ENCODE assay signal across 14 cellular contexts in genomic region chr11:8672346-8672745, GRCh38. TPM values are rescaled to one million over a fixed set of nuclear protein-coding genes. Genes with fewer than 3 reads are reported as not detected.
DNase-seq lines count a peak whose midpoint lies in the region; ATAC-seq and TF ChIP-seq lines count a peak whose summit lies in the region.
"Had no signal": no experiment of that assay in that cellular context is flagged by ENCODE, and none has a peak within 500 bp of the region (broad histone marks: within the 10 kb centered on the region; RNA-seq: fewer than 3 reads in every experiment).

No MANE protein-coding gene starts in this region.

- no peak for TF ChIP-seq EP300 in esophagus muscularis mucosa (IDR thresholded peaks at IDR 0.05)
- TF ChIP-seq EP300 in ovary (IDR thresholded peaks at IDR 0.05): no peak

- no peak for DNase-seq in A673 (ENCODE audit: low spot score)
- no peak for DNase-seq in RWPE1 (ENCODE audit: low spot score)
- DNase-seq in esophagus muscularis mucosa (ENCODE audit: extremely low spot score): no peak
- no peak for DNase-seq in ovary
- no peak for DNase-seq in GM03348 (ENCODE audit: low spot score)
- DNase-seq in BE2C: no peak
- DNase-seq: activated CD8-positive, alpha-beta T cell treated with anti-CD3 and anti-CD28 coated beads, Interleukin-2, amount 10 ng/mL, durations not matched to agents 7 days and 5 days; activated gamma-delta T cell treated with Interleukin-2 at 50 U/mL for 16 hours; foreskin keratinocyte; NCI-H748 treated with DMSO at 0.1 percent for 48 hours; stimulated activated CD4-positive, alpha-beta T cell treated with anti-CD3 and anti-CD28 coated beads, Interleukin-15, amount 100 ng/mL, for 24 hours had no signal

- no TSS peak for BruUV-seq in A673 (replicated peaks; lab: Mats Ljungman, UMichigan)

- H3K27ac ChIP-seq in A673 (ENCODE audit: low read depth, low read length, poor library complexity, severe bottlenecking) (peak overlapping the region; percentile 88), RWPE1 (peak overlapping the region; percentile 98), esophagus muscularis mucosa (replicated peaks in 1 of 4) (peak overlapping the region; percentile 75 to 85 (median 82)), ovary (peak overlapping the region; percentile 57 to 58)
- H3K27ac ChIP-seq: KMS-11 had no signal

- TF ChIP-seq CTCF in A673 (conservative IDR thresholded peaks at IDR 0.05; ENCODE audit: low read depth, low read length) (no peak), RWPE1 (conservative IDR thresholded peaks at IDR 0.05; ENCODE audit: low read depth) (no peak), esophagus muscularis mucosa (IDR thresholded peaks at IDR 0.05) (no peak), ovary (IDR thresholded peaks at IDR 0.05) (no peak), BE2C (IDR thresholded peaks at IDR 0.05; ENCODE audit: low read depth, low read length) (no peak)

- intact Hi-C loops in A673 (cut with micrococcal nuclease; ENCODE audit: unreplicated experiment): loop anchor here (5.0 kb wide), 1 partner anchor 140 kb away; a partner anchor contains a TSS
- intact Hi-C loops in esophagus muscularis mucosa (cut with DNase I): loop anchor here (5.0 kb wide), 1 partner anchor 290 kb away; the partner anchor contains the start of gene TMEM9B
- intact Hi-C loops in ovary (cut with DNase I): no loop called here

- ATAC-seq in HG02571 (IDR thresholded peaks at IDR 0.05; ENCODE audit: unreplicated experiment): no peak
- no peak for ATAC-seq in HG02642 (IDR thresholded peaks at IDR 0.05; ENCODE audit: poor library complexity, unreplicated experiment)
- ATAC-seq: activated CD8-positive, alpha-beta T cell treated with anti-CD3 and anti-CD28 coated beads, Interleukin-2, amount 10 ng/mL, durations not matched to agents 7 days and 5 days had no signal

- H3K4me3 ChIP-seq in A673 (ENCODE audit: low read depth, low read length, poor library complexity, severe bottlenecking) (no peak overlapping the region), esophagus muscularis mucosa (no peak overlapping the region), ovary (no peak overlapping the region), BE2C (ENCODE audit: low read depth, low read length) (no peak overlapping the region)

- CTCF ChIA-PET in A673 (lab: Charles Lee) (no interaction called here), RWPE1 (lab: Yijun Ruan, JAX) (interaction anchor here (0.6 kb wide), 1 partner anchor 11 kb away, joined by 3 read pairs; no protein-coding TSS in a partner anchor)

- whole genome bisulfite sequencing in esophagus muscularis mucosa: 96% methylated on average over 2 of the region's 2 CpGs
- 95 to 98% (median 97%) methylated on average over 2 of the region's 2 CpGs for WGBS in ovary, 3 donors

- no peaks in the 10 kb centered on the region for H3K9me3 ChIP-seq in A673 (ENCODE audit: low read depth, low read length, poor library complexity, severe bottlenecking)
- H3K9me3 ChIP-seq in esophagus muscularis mucosa: no peaks in the 10 kb centered on the region
- H3K9me3 ChIP-seq in ovary: no peaks in the 10 kb centered on the region
- no peaks in the 10 kb centered on the region for H3K9me3 ChIP-seq in BE2C

- H3K4me1 ChIP-seq in A673 (ENCODE audit: insufficient read depth, low read length, poor library complexity, severe bottlenecking) (peaks cover 32% of the 10 kb centered on the region), esophagus muscularis mucosa (peaks cover 16 to 22% (median 21%) of the 10 kb centered on the region in 4 donors), ovary (ENCODE audit: insufficient read depth) (no peaks in the 10 kb centered on the region), BE2C (no peaks in the 10 kb centered on the region)

- POLR2A ChIA-PET in A673 (lab: Charles Lee; ENCODE audit: low non-redundant PET): no interaction called here
- POLR2A ChIA-PET in RWPE1 (lab: Yijun Ruan, JAX; ENCODE audit: low non-redundant PET): interaction anchor here (0.5 to 1.9 kb wide), 2 partner anchors 10 to 240 kb away, joined by 3 to 10 read pairs; partner anchors contain the start of genes RPL27A and TRIM66

- H3K36me3 ChIP-seq in A673 (ENCODE audit: insufficient read depth, low read length, poor library complexity, severe bottlenecking) (no peaks in the 10 kb centered on the region), esophagus muscularis mucosa (peaks cover 0 to 9% (median 0%) of the 10 kb centered on the region in 4 donors), ovary (no peaks in the 10 kb centered on the region), BE2C (no peaks in the 10 kb centered on the region)

- H3K27me3 ChIP-seq in A673 (replicated peaks; ENCODE audit: insufficient read depth, low read depth, low read length, poor library complexity) (no peaks in the 10 kb centered on the region), esophagus muscularis mucosa (no peaks in the 10 kb centered on the region), ovary (no peaks in the 10 kb centered on the region), BE2C (no peaks in the 10 kb centered on the region)
- H3K27me3 ChIP-seq: foreskin keratinocyte had no signal

- TF ChIP-seq POLR2A in esophagus muscularis mucosa (IDR thresholded peaks at IDR 0.05; ENCODE audit: low read depth) (no peak), ovary (IDR thresholded peaks at IDR 0.05) (no peak)

RNA-seq across cellular contexts. Expression of gene TRIM66, which starts 10.1 kb away (rescaled TPM):
- total RNA-seq in A673 (2021) (9.7 and 14.6 TPM in 2 replicates), esophagus muscularis mucosa (1 to 10 TPM; 2.2 to 5.4 (median 3.1) TPM), ovary (10 to 100 TPM in 1 of 7 donors, 1 to 10 TPM in 6; 2.3 to 15.4 (median 4.9) TPM)
- polyA plus RNA-seq in ovary: 1 to 10 TPM; 2.6 to 6.7 TPM
- polyA plus RNA-seq in BE2C (2012; ENCODE audit: insufficient read depth, insufficient read length, low read depth): 1.8 TPM

RNA-seq across cellular contexts. Expression of gene RPL27A, which starts 10.2 kb away (rescaled TPM):
- total RNA-seq in A673 (2021) (576 and 629 TPM in 2 replicates), esophagus muscularis mucosa (1,000 to 10,000 TPM in 1 of 4 donors, 100 to 1,000 TPM in 3; 665 to 1,629 (median 791) TPM), ovary (1,000 to 10,000 TPM in 6 of 7 donors, 100 to 1,000 TPM in 1; 986 to 2,251 (median 1,304) TPM)
- 1,000 to 10,000 TPM; 3,412 to 6,011 TPM for polyA plus RNA-seq in ovary
- 667 TPM for polyA plus RNA-seq in BE2C (2012; ENCODE audit: insufficient read depth, insufficient read length, low read depth)

Comparison
In these comparisons a context has a peak if more than half of its experiments do, and no peak if none do; other contexts are left out.
1. intact Hi-C loops: an anchor here in A673 (5.0 kb wide) and esophagus muscularis mucosa (5.0 kb wide); none called in ovary.